ENCODE assay signal across 16 cellular contexts in the genomic region with DNA sequence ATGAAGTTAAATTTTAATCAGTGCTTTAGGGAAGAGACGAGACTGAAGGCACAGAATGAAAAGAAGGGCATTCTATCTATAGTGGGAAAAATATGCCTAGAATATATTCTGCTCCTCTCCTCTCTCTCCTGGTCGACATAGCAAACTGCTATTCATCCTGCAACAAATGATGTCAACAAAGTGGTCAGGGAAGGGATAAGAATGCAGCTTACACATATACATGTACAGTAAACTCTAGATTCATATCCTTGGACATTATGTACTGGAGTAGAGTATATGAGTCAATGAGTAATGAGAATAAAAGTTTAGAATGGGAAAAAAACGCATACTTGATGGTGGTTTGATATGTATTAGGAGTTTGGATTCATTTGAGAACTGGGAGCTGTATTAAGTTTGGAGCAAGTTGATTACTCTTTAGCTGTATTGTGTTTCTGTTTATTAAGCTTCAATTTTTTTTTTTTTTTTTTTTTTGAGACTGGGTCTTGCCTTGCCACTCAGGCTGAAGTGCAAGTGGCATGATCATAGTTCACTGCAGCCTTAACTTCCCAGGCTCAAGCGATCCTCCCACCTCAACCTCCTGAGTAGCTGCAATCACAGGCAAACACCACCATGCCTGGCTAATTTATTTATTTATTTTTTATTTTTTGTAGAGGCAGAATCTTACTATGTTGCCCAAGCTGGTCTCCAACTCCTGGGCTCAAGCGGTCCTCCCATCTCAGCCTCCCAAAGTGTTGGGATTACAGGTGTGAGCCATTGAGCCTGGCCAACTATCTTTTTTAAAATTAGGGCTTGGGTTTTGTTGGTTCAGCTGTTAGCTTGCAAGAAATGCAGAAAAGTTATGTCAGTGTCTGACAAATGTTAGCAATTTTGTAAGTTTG. TPM values are rescaled to one million over a fixed set of nuclear protein-coding genes. Genes with fewer than 3 reads are reported as not detected.
DNase-seq lines count a peak whose midpoint lies in the region; ATAC-seq, FAIRE-seq and TF ChIP-seq lines count a peak whose summit lies in the region.
"Had no signal": no experiment of that assay in that cellular context is flagged by ENCODE, and none has a peak within 500 bp of the region (broad histone marks: within the 10 kb centered on the region; RNA-seq: fewer than 3 reads in every experiment).

No MANE protein-coding gene starts in this region.

- H3K36me3 Mint-ChIP-seq in activated naive CD4-positive, alpha-beta T cell treated with anti-CD3 and anti-CD28 coated beads, Interleukin-2, amount 50 U/mL, for 72 hours = peaks cover 12 to 65% of the 10 kb centered on the region in 2 donors
- H3K36me3 Mint-ChIP-seq in central memory CD8-positive, alpha-beta T cell (ENCODE audit: insufficient read depth) = peaks cover 29% of the 10 kb centered on the region
- H3K36me3 Mint-ChIP-seq in progenitor cell of endocrine pancreas (ENCODE audit: insufficient read depth) (peaks cover 26% of the 10 kb centered on the region), WTC11 (peaks cover 15% of the 10 kb centered on the region)

- DNase-seq in activated naive CD4-positive, alpha-beta T cell treated with anti-CD3 and anti-CD28 coated beads, Interleukin-2, amount 50 U/mL, for 72 hours (ENCODE audit: low spot score in 2 of 2) = no peak
- DNase-seq in activated naive CD4-positive, alpha-beta T cell treated with Interleukin-2 at 50 U/mL for 16 hours = no peak
- DNase-seq in H54 (ENCODE audit: insufficient read length, low spot score) (no peak), progenitor cell of endocrine pancreas (ENCODE audit: low spot score, unreplicated experiment) (no peak), foreskin melanocyte (no peak), WTC11 (ENCODE audit: low spot score) (no peak)
- DNase-seq in central memory CD8-positive, alpha-beta T cell (ENCODE audit: low spot score in 2 of 2) = no peak
- DNase-seq: activated CD8-positive, alpha-beta memory T cell treated with anti-CD3 and anti-CD28 coated beads for 24 hours; activated gamma-delta T cell treated with Interleukin-2 at 50 U/mL for 16 hours; effector CD8-positive, alpha-beta T cell; left lung; NCI-H1105 treated with DMSO at 0.1 percent for 48 hours; pancreas had no signal

- POLR2A ChIA-PET in WTC11 (lab: Charles Lee) = interaction anchor here (0.7 kb wide), 1 partner anchor 75 kb away, joined by 4 read pairs; no protein-coding TSS in a partner anchor

- no peak for TF ChIP-seq POLR2A in H54 (IDR thresholded peaks at IDR 0.05; ENCODE audit: low read depth, low read length)

- peak; percentile 23 to 37 for ATAC-seq in activated naive CD4-positive, alpha-beta T cell treated with anti-CD3 and anti-CD28 coated beads, Interleukin-2, amount 50 U/mL, for 72 hours
- ATAC-seq in central memory CD8-positive, alpha-beta T cell (replicated peaks; ENCODE audit: extremely low read depth, poor library complexity, severe bottlenecking) = no peak
- ATAC-seq in WTC11 = no peak
- no peak for ATAC-seq in HG03457 (IDR thresholded peaks at IDR 0.05; ENCODE audit: unreplicated experiment)
- ATAC-seq: left lung, pancreas had no signal

- peak overlapping the region in 1 of 2 donors; percentile 72 for H3K27ac Mint-ChIP-seq in activated naive CD4-positive, alpha-beta T cell treated with anti-CD3 and anti-CD28 coated beads, Interleukin-2, amount 50 U/mL, for 72 hours
- peak overlapping the region; percentile 74 for H3K27ac Mint-ChIP-seq in central memory CD8-positive, alpha-beta T cell (ENCODE audit: low read depth)
- H3K27ac Mint-ChIP-seq in progenitor cell of endocrine pancreas (peak overlapping the region; percentile 51), WTC11 (no peak overlapping the region)

- no peaks in the 10 kb centered on the region for H3K27me3 Mint-ChIP-seq in central memory CD8-positive, alpha-beta T cell
- H3K27me3 Mint-ChIP-seq in progenitor cell of endocrine pancreas (no peaks in the 10 kb centered on the region), WTC11 (ENCODE audit: low read depth) (no peaks in the 10 kb centered on the region; the same call in 1 of the 2 replicates)

- no peak overlapping the region for H3K4me3 Mint-ChIP-seq in central memory CD8-positive, alpha-beta T cell
- H3K4me3 Mint-ChIP-seq in progenitor cell of endocrine pancreas (ENCODE audit: low read depth) (no peak overlapping the region), WTC11 (no peak overlapping the region)

- peaks cover 41% of the 10 kb centered on the region for H3K4me1 Mint-ChIP-seq in central memory CD8-positive, alpha-beta T cell
- H3K4me1 Mint-ChIP-seq in progenitor cell of endocrine pancreas (ENCODE audit: low read depth) (peaks cover 6% of the 10 kb centered on the region), WTC11 (no peaks in the 10 kb centered on the region)

- peak; percentile 33 for FAIRE-seq in H54 (lab: Jason Lieb, UNC)
- FAIRE-seq: bronchial epithelial cell, D721Med, pancreas had no signal

- H3K9me3 Mint-ChIP-seq in activated naive CD4-positive, alpha-beta T cell treated with anti-CD3 and anti-CD28 coated beads, Interleukin-2, amount 50 U/mL, for 72 hours = peaks cover 0 to 9% of the 10 kb centered on the region in 2 donors
- no peaks in the 10 kb centered on the region for H3K9me3 Mint-ChIP-seq in central memory CD8-positive, alpha-beta T cell
- H3K9me3 Mint-ChIP-seq in progenitor cell of endocrine pancreas (ENCODE audit: low read depth) = peaks cover 16% of the 10 kb centered on the region
- H3K9me3 Mint-ChIP-seq in WTC11 = peaks cover 14% of the 10 kb centered on the region

- CTCF ChIA-PET in WTC11 (lab: Charles Lee) = interaction anchor here (0.7 kb wide), 1 partner anchor 115 kb away, joined by 4 read pairs; no protein-coding TSS in a partner anchor

- TF ChIP-seq CTCF in progenitor cell of endocrine pancreas (IDR thresholded peaks at IDR 0.05; ENCODE audit: unreplicated experiment) = no peak
- no peak for TF ChIP-seq CTCF in WTC11 (IDR thresholded peaks at IDR 0.05)

TF ChIP-seq in WTC11, 78 proteins besides CTCF, POLR2A, EP300 and RAD21 (continues in another document):
- TF ChIP-seq, protein P1, sequence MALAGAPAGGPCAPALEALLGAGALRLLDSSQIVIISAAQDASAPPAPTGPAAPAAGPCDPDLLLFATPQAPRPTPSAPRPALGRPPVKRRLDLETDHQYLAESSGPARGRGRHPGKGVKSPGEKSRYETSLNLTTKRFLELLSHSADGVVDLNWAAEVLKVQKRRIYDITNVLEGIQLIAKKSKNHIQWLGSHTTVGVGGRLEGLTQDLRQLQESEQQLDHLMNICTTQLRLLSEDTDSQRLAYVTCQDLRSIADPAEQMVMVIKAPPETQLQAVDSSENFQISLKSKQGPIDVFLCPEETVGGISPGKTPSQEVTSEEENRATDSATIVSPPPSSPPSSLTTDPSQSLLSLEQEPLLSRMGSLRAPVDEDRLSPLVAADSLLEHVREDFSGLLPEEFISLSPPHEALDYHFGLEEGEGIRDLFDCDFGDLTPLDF (CRISPR knock-in tag; IDR thresholded peaks at IDR 0.05) = no peak
- TF ChIP-seq CREB1 (CRISPR knock-in tag; IDR thresholded peaks at IDR 0.05) (no peak), SOX15 (CRISPR knock-in tag; IDR thresholded peaks at IDR 0.05) (no peak), TP53 (CRISPR knock-in tag; IDR thresholded peaks at IDR 0.05) (no peak)
- TF ChIP-seq, protein P2, sequence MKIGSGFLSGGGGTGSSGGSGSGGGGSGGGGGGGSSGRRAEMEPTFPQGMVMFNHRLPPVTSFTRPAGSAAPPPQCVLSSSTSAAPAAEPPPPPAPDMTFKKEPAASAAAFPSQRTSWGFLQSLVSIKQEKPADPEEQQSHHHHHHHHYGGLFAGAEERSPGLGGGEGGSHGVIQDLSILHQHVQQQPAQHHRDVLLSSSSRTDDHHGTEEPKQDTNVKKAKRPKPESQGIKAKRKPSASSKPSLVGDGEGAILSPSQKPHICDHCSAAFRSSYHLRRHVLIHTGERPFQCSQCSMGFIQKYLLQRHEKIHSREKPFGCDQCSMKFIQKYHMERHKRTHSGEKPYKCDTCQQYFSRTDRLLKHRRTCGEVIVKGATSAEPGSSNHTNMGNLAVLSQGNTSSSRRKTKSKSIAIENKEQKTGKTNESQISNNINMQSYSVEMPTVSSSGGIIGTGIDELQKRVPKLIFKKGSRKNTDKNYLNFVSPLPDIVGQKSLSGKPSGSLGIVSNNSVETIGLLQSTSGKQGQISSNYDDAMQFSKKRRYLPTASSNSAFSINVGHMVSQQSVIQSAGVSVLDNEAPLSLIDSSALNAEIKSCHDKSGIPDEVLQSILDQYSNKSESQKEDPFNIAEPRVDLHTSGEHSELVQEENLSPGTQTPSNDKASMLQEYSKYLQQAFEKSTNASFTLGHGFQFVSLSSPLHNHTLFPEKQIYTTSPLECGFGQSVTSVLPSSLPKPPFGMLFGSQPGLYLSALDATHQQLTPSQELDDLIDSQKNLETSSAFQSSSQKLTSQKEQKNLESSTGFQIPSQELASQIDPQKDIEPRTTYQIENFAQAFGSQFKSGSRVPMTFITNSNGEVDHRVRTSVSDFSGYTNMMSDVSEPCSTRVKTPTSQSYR (CRISPR knock-in tag; IDR thresholded peaks at IDR 0.05) = no peak
- TF ChIP-seq, protein P3, sequence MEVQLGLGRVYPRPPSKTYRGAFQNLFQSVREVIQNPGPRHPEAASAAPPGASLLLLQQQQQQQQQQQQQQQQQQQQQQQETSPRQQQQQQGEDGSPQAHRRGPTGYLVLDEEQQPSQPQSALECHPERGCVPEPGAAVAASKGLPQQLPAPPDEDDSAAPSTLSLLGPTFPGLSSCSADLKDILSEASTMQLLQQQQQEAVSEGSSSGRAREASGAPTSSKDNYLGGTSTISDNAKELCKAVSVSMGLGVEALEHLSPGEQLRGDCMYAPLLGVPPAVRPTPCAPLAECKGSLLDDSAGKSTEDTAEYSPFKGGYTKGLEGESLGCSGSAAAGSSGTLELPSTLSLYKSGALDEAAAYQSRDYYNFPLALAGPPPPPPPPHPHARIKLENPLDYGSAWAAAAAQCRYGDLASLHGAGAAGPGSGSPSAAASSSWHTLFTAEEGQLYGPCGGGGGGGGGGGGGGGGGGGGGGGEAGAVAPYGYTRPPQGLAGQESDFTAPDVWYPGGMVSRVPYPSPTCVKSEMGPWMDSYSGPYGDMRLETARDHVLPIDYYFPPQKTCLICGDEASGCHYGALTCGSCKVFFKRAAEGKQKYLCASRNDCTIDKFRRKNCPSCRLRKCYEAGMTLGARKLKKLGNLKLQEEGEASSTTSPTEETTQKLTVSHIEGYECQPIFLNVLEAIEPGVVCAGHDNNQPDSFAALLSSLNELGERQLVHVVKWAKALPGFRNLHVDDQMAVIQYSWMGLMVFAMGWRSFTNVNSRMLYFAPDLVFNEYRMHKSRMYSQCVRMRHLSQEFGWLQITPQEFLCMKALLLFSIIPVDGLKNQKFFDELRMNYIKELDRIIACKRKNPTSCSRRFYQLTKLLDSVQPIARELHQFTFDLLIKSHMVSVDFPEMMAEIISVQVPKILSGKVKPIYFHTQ (CRISPR knock-in tag; IDR thresholded peaks at IDR 0.05) = no peak
- TF ChIP-seq, protein P4, sequence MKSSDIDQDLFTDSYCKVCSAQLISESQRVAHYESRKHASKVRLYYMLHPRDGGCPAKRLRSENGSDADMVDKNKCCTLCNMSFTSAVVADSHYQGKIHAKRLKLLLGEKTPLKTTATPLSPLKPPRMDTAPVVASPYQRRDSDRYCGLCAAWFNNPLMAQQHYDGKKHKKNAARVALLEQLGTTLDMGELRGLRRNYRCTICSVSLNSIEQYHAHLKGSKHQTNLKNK (CRISPR knock-in tag; IDR thresholded peaks at IDR 0.05) = no peak

RNA-seq across cellular contexts. Expression of a gene that starts 53.8 kb away (rescaled TPM):
- total RNA-seq in activated naive CD4-positive, alpha-beta T cell treated with anti-CD3 and anti-CD28 coated beads, Interleukin-2, amount 50 U/mL, for 72 hours = 100 to 1,000 TPM; 230 to 510 TPM
- total RNA-seq in progenitor cell of endocrine pancreas (264 and 274 TPM in 2 replicates), WTC11 (2021) (36.1 to 41.3 TPM (median 39.5 TPM) in 3 replicates)

Comparison
In these comparisons a context has a peak if more than half of its experiments do, and no peak if none do; other contexts are left out.
1. ATAC-seq: peak in activated naive CD4-positive, alpha-beta T cell treated with anti-CD3 and anti-CD28 coated beads, Interleukin-2, amount 50 U/mL, for 72 hours (2 of 2); none in central memory CD8-positive, alpha-beta T cell (single experiment), WTC11 (single experiment) and HG03457 (single experiment).